11 cellular contexts compared by ENCODE assay signal in the genomic region with DNA sequence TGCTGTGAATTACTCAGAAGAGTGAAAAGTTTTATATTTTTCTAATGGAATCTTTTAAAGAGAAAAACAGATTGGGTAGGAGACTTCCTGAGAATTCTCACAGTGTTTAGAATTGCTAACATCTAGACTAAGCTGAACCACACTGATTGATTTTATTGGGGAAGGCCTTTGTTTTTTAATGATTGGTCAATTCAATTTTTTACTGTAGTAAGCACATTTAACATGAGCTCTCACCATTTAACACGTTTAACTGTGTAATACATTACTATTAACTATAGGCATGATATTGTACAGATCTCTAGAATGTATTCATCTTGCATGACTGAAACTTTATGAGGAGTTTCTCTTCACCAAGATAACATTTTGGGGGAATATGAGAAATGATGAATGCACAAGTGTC.
"Had no signal": no experiment of that assay in that cellular context is flagged by ENCODE, and none has a peak within 500 bp of the region (broad histone marks: within the 10 kb centered on the region; RNA-seq: fewer than 3 reads in every experiment).

No MANE protein-coding gene starts in this region.

- H3K4me1 ChIP-seq: HAP-1 had no signal

- H3K9ac ChIP-seq: GM23248 had no signal

- H3K27ac ChIP-seq: GM23248 had no signal

- H3K4me3 ChIP-seq: GM23248, GM23338, HAP-1 had no signal

- DNase-seq: GM23248, GOT3, H7, H9, HCEC 1CT, HFFc6 had no signal

- H3K4me2 ChIP-seq: GM23338 had no signal

- H2AFZ ChIP-seq: GM23248 had no signal

- H3K9me3 ChIP-seq: HAP-1 had no signal

- FAIRE-seq: H1, H54 had no signal

- H3K36me3 ChIP-seq: HAP-1 had no signal

- ATAC-seq: GM23338, HCT116 had no signal
